Comparison of ENCODE assay signal across 25 cellular contexts in the genomic region with DNA sequence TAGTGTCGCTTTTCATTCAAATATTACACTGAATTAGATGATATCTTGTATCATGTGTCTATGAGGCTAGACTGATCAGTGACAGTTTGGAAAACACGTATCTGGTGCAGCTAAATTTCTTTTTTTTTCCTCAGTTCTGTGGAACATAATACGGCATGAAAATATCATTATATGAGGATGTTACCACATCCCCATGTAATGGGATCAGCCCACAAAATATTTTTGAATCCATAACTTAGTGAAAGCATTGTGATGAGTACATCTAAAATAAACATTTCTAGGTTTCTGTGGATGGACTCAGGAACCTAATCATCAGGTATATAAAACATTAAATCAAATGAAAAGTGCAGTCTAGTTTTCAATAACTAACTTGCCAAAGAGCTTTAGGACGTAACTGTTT.
DNase-seq lines count a peak whose midpoint lies in the region; ATAC-seq and TF ChIP-seq lines count a peak whose summit lies in the region.
"Had no signal": no experiment of that assay in that cellular context is flagged by ENCODE, and none has a peak within 500 bp of the region (broad histone marks: within the 10 kb centered on the region; RNA-seq: fewer than 3 reads in every experiment).

No MANE protein-coding gene starts in this region.

- H2AFZ ChIP-seq in mammary epithelial cell (ENCODE audit: low read depth, low read length): no peak overlapping the region
- H2AFZ ChIP-seq: hepatocyte had no signal

- no peak for ATAC-seq in gastrocnemius medialis
- no peak for ATAC-seq in HG02938 (IDR thresholded peaks at IDR 0.05; ENCODE audit: unreplicated experiment)
- ATAC-seq: activated T-cell treated with anti-CD3 and anti-CD28 coated beads, Interleukin-2, amount 50 U/mL, for 4 hours; T-cell had no signal

- no peaks in the 10 kb centered on the region for H4K20me1 ChIP-seq in mammary epithelial cell (ENCODE audit: insufficient read depth, low read length)

- WGBS in mammary epithelial cell (ENCODE audit: low coverage, missing lambda C conversion rate): 84% methylated on average over 4 of the region's 4 CpGs

- no peak overlapping the region for H3K4me2 ChIP-seq in mammary epithelial cell (ENCODE audit: insufficient read depth, low read depth, low read length)
- H3K4me2 ChIP-seq: hepatocyte had no signal

- H3K79me2 ChIP-seq in mammary epithelial cell (ENCODE audit: insufficient read depth, low read length): no peaks in the 10 kb centered on the region
- H3K79me2 ChIP-seq: hepatocyte had no signal

- no peak for DNase-seq in breast epithelium (ENCODE audit: low spot score in 2 of 2)
- no peak for DNase-seq in mammary epithelial cell
- peak; percentile 65 for DNase-seq in inferior parietal cortex (ENCODE audit: extremely low spot score)
- no peak for DNase-seq in gastrocnemius medialis
- DNase-seq in GF-D8 (lab: John Stamatoyannopoulos, UW): no peak
- DNase-seq in HPDE6-E6E7 (ENCODE audit: extremely low spot score): no peak
- no peak for DNase-seq in activated gamma-delta T cell (lab: John Stamatoyannopoulos, UW)
- DNase-seq: activated CD8-positive, alpha-beta memory T cell treated with anti-CD3 and anti-CD28 coated beads for 24 hours; activated naive CD4-positive, alpha-beta T cell treated with Interleukin-2 at 50 U/mL for 16 hours; activated T-cell treated with anti-CD3 and anti-CD28 coated beads, Interleukin-2, amount 50 U/mL, for 4 hours; amniotic stem cell; CD8-positive, alpha-beta memory T cell; DMS153; immature natural killer cell; Kasumi-1; NCI-H1092; NCI-H2029; NCI-H345; SHP77; stimulated activated CD4-positive, alpha-beta T cell treated with anti-CD3 and anti-CD28 coated beads, Interleukin-15, amount 100 ng/mL, for 24 hours; T-cell; testis had no signal

- CTCF ChIA-PET in mammary epithelial cell (lab: Charles Lee; ENCODE audit: low non-redundant PET): no interaction called here

- intact Hi-C loops in breast epithelium (cut with DNase I; ENCODE audit: low total_unique reads): no loop called here
- intact Hi-C loops in mammary epithelial cell (cut with micrococcal nuclease): no loop called here
- intact Hi-C loops in gastrocnemius medialis (cut with DNase I; ENCODE audit: low total_unique reads): loop anchor here (10.0 kb wide), 3 partner anchors 339 to 959 kb away; partner anchors contain the start of gene USP25

- in situ Hi-C loops in mammary epithelial cell (cut with MboI; ENCODE audit: low sequenced_read_pairs in 2 of 2): loop anchor here (10.0 kb wide), 1 partner anchor 239 kb away; no protein-coding TSS in a partner anchor
- in situ Hi-C loops in gastrocnemius medialis (cut with MboI; ENCODE audit: low sequenced_read_pairs in 4 of 4): loop anchor here in 3 of 4 donors (10.0 to 25.0 kb wide), 5 partner anchors 109 to 501 kb away; no protein-coding TSS in a partner anchor

- TF ChIP-seq POLR2A in breast epithelium (IDR thresholded peaks at IDR 0.05) (no peak), gastrocnemius medialis (IDR thresholded peaks at IDR 0.05) (no peak)

- H3K4me3 ChIP-seq in breast epithelium: peak overlapping the region in 1 of 3 donors; percentile 15
- H3K4me3 ChIP-seq in mammary epithelial cell (replicated peaks in 1 of 3; ENCODE audit: insufficient read depth in 1 of 3, low read depth in 2 of 3, low read length in 3 of 3): no peak overlapping the region
- peak overlapping the region in 3 of 4 donors; percentile 24 to 40 (median 32) for H3K4me3 ChIP-seq in gastrocnemius medialis
- H3K4me3 ChIP-seq: hepatocyte, testis had no signal

- no peaks in the 10 kb centered on the region for H3K27me3 ChIP-seq in breast epithelium
- H3K27me3 ChIP-seq in mammary epithelial cell (ENCODE audit: insufficient read depth, low read length): no peaks in the 10 kb centered on the region
- no peaks in the 10 kb centered on the region for H3K27me3 ChIP-seq in gastrocnemius medialis
- H3K27me3 ChIP-seq: hepatocyte, neutrophil, testis had no signal

- TF ChIP-seq CTCF in breast epithelium (IDR thresholded peaks at IDR 0.05): no peak
- no peak for TF ChIP-seq CTCF in mammary epithelial cell (conservative IDR thresholded peaks at IDR 0.05 in 1 of 2, IDR thresholded peaks at IDR 0.05 in 1 of 2; ENCODE audit: extremely low read depth in 1 of 2, insufficient read depth in 1 of 2, low read depth in 1 of 2, low read length in 2 of 2)
- no peak for TF ChIP-seq CTCF in gastrocnemius medialis (IDR thresholded peaks at IDR 0.05 in 4 of 5, conservative IDR thresholded peaks at IDR 0.05 in 1 of 5)

- no peak overlapping the region for H3K9ac ChIP-seq in mammary epithelial cell (ENCODE audit: insufficient read depth, low read length)

- dilution Hi-C loops in mammary epithelial cell (cut with HindIII; ENCODE audit: low sequenced_read_pairs): no loop called here

- H3K36me3 ChIP-seq in breast epithelium (no peaks in the 10 kb centered on the region), mammary epithelial cell (ENCODE audit: insufficient read depth, low read length) (no peaks in the 10 kb centered on the region), gastrocnemius medialis (no peaks in the 10 kb centered on the region)
- H3K36me3 ChIP-seq: neutrophil had no signal

- H3K27ac ChIP-seq in breast epithelium: peak overlapping the region; percentile 46 to 81
- H3K27ac ChIP-seq in mammary epithelial cell (ENCODE audit: insufficient read depth, low read depth, low read length): no peak overlapping the region
- H3K27ac ChIP-seq in gastrocnemius medialis: peak overlapping the region; percentile 11 to 69 (median 52)
- H3K27ac ChIP-seq: hepatocyte, neutrophil, testis had no signal

- H3K9me3 ChIP-seq in breast epithelium (no peaks in the 10 kb centered on the region), mammary epithelial cell (replicated peaks; ENCODE audit: insufficient read depth, low read length) (no peaks in the 10 kb centered on the region), gastrocnemius medialis (no peaks in the 10 kb centered on the region)
- H3K9me3 ChIP-seq: neutrophil, testis had no signal

- no TSS peak for BruUV-seq in mammary epithelial cell (replicated peaks; lab: Mats Ljungman, UMichigan)

- H3K4me1 ChIP-seq in breast epithelium (no peaks in the 10 kb centered on the region), mammary epithelial cell (ENCODE audit: insufficient read depth, low read length) (no peaks in the 10 kb centered on the region), gastrocnemius medialis (peaks cover 3 to 4% of the 10 kb centered on the region in 2 donors)
- H3K4me1 ChIP-seq: testis had no signal

Comparison
In these comparisons a context has a peak if more than half of its experiments do, and no peak if none do; other contexts are left out.
1. H3K4me3 ChIP-seq: peak in gastrocnemius medialis (3 of 4); none in mammary epithelial cell (0 of 3).